1 cellular context compared by ENCODE assay signal in the genomic region with DNA sequence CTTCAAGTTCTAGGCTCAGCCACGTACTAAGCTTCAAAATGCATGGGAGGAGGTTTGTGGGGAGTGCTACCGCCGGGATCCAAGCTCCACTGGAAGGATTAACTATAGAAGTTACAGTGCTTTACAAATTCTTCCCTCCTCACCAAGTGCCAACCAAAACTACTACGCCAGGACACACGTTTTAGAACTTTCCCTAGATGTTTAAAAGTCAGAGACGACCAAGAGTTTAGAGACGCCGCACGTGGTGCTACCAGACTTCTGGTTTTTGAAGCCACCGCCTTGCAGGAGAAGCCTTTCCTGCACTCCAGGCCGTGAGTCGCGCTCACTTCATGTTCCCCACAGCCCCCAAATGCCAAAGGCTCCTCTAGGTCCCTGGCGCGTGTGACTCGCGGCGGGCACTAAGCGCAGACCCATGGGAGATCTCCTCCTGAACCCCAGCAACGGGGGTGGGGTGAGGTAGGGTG.
TF ChIP-seq lines count a peak whose summit lies in the region.

No MANE protein-coding gene starts in this region.

TF ChIP-seq in GM12878, 131 proteins besides CTCF, POLR2A, EP300 and RAD21 (continued from another document):
- TF ChIP-seq, protein P1, sequence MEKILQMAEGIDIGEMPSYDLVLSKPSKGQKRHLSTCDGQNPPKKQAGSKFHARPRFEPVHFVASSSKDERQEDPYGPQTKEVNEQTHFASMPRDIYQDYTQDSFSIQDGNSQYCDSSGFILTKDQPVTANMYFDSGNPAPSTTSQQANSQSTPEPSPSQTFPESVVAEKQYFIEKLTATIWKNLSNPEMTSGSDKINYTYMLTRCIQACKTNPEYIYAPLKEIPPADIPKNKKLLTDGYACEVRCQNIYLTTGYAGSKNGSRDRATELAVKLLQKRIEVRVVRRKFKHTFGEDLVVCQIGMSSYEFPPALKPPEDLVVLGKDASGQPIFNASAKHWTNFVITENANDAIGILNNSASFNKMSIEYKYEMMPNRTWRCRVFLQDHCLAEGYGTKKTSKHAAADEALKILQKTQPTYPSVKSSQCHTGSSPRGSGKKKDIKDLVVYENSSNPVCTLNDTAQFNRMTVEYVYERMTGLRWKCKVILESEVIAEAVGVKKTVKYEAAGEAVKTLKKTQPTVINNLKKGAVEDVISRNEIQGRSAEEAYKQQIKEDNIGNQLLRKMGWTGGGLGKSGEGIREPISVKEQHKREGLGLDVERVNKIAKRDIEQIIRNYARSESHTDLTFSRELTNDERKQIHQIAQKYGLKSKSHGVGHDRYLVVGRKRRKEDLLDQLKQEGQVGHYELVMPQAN (conservative IDR thresholded peaks at IDR 0.05): 0 out of 2 replicates have a peak, but pooled peaks have one; percentile 8
- no peak for TF ChIP-seq MEF2B (IDR thresholded peaks at IDR 0.05; ENCODE audit: partially characterized antibody, poor library complexity, severe bottlenecking)
- TF ChIP-seq LARP7 (IDR thresholded peaks at IDR 0.05): no peak
- TF ChIP-seq, protein P2, sequence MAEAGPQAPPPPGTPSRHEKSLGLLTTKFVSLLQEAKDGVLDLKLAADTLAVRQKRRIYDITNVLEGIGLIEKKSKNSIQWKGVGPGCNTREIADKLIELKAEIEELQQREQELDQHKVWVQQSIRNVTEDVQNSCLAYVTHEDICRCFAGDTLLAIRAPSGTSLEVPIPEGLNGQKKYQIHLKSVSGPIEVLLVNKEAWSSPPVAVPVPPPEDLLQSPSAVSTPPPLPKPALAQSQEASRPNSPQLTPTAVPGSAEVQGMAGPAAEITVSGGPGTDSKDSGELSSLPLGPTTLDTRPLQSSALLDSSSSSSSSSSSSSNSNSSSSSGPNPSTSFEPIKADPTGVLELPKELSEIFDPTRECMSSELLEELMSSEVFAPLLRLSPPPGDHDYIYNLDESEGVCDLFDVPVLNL (IDR thresholded peaks at IDR 0.05; ENCODE audit: low read depth, low read length): 0 out of 2 replicates have a peak, but pooled peaks have one; percentile 49
- no peak for TF ChIP-seq YBX1 (IDR thresholded peaks at IDR 0.05)
- TF ChIP-seq CHD1 (IDR thresholded peaks at IDR 0.05; ENCODE audit: low read depth, low read length): no peak
- TF ChIP-seq MYC (IDR thresholded peaks at IDR 0.05; ENCODE audit: insufficient read depth, insufficient read length, insufficient replicate concordance, low read length, severe bottlenecking): peak; percentile 3
- TF ChIP-seq BHLHE40 (IDR thresholded peaks at IDR 0.05; ENCODE audit: borderline replicate concordance in 1 of 2, low read depth in 2 of 2, low read length in 1 of 2): peak in 1 of 2 experiments; percentile 21; a peak in 1 of 4 replicates
- TF ChIP-seq, protein P3, sequence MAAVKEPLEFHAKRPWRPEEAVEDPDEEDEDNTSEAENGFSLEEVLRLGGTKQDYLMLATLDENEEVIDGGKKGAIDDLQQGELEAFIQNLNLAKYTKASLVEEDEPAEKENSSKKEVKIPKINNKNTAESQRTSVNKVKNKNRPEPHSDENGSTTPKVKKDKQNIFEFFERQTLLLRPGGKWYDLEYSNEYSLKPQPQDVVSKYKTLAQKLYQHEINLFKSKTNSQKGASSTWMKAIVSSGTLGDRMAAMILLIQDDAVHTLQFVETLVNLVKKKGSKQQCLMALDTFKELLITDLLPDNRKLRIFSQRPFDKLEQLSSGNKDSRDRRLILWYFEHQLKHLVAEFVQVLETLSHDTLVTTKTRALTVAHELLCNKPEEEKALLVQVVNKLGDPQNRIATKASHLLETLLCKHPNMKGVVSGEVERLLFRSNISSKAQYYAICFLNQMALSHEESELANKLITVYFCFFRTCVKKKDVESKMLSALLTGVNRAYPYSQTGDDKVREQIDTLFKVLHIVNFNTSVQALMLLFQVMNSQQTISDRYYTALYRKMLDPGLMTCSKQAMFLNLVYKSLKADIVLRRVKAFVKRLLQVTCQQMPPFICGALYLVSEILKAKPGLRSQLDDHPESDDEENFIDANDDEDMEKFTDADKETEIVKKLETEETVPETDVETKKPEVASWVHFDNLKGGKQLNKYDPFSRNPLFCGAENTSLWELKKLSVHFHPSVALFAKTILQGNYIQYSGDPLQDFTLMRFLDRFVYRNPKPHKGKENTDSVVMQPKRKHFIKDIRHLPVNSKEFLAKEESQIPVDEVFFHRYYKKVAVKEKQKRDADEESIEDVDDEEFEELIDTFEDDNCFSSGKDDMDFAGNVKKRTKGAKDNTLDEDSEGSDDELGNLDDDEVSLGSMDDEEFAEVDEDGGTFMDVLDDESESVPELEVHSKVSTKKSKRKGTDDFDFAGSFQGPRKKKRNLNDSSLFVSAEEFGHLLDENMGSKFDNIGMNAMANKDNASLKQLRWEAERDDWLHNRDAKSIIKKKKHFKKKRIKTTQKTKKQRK (IDR thresholded peaks at IDR 0.05; ENCODE audit: low read depth, low read length): no peak
- TF ChIP-seq MXI1 (IDR thresholded peaks at IDR 0.05; ENCODE audit: low read depth, low read length): peak; percentile 71
- TF ChIP-seq, protein P4, sequence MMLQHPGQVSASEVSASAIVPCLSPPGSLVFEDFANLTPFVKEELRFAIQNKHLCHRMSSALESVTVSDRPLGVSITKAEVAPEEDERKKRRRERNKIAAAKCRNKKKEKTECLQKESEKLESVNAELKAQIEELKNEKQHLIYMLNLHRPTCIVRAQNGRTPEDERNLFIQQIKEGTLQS (IDR thresholded peaks at IDR 0.05; ENCODE audit: borderline replicate concordance, extremely low read depth, low read depth, low read length): no peak
- TF ChIP-seq STAT3 (IDR thresholded peaks at IDR 0.05; ENCODE audit: low read depth, low read length): no peak
- no peak for TF ChIP-seq MTA3 (IDR thresholded peaks at IDR 0.05; ENCODE audit: borderline replicate concordance, low read length)
- TF ChIP-seq, protein P5, sequence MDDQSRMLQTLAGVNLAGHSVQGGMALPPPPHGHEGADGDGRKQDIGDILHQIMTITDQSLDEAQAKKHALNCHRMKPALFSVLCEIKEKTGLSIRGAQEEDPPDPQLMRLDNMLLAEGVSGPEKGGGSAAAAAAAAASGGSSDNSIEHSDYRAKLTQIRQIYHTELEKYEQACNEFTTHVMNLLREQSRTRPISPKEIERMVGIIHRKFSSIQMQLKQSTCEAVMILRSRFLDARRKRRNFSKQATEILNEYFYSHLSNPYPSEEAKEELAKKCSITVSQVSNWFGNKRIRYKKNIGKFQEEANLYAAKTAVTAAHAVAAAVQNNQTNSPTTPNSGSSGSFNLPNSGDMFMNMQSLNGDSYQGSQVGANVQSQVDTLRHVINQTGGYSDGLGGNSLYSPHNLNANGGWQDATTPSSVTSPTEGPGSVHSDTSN (IDR thresholded peaks at IDR 0.05; ENCODE audit: insufficient replicate concordance, low read depth, low read length): no peak
- no peak for TF ChIP-seq KDM1A (IDR thresholded peaks at IDR 0.05; ENCODE audit: borderline replicate concordance)
